Comparison of ENCODE assay signal across 8 cellular contexts in the genomic region with DNA sequence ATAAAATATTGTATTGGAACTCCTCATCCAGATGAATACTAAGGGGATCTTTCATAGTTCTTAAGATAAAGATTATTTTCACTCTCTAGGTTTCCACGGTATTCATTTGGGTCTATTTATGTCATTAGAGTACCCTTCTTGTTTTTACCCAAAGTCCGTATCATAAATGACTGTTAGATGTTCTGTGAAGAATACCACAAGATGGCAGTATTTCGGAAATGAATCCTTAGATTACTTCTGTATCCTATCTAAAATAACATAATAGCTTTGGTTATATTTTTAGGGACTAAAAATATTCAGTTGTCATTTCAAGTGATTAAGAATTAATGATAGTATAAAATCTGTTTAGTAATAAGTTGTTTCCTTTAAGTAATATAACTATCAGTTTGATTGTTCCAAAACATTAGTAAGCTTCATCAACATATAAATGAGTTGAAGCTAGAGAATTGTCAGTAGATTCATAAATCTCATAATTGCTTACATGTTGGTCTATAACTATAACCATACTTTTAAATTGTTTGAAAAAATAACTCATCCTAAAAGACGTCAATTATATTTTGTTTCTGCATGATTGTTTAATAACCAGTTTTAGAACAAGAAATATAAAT.
DNase-seq lines count a peak whose midpoint lies in the region; ATAC-seq, FAIRE-seq and TF ChIP-seq lines count a peak whose summit lies in the region.

No MANE protein-coding gene starts in this region.

- H3K4me3 ChIP-seq in K562 (no peak overlapping the region), lower lobe of right lung (no peak overlapping the region), esophagus squamous epithelium (no peak overlapping the region)

- no peaks in the 10 kb centered on the region for H4K20me1 ChIP-seq in K562 (replicated peaks; ENCODE audit: control insufficient read depth, insufficient read depth, low read length)

- peaks cover 0 to 3% of the 10 kb centered on the region in 2 experiments; a peak in 1 of 5 replicates for H3K4me1 ChIP-seq in K562 (replicated peaks in 1 of 2; ENCODE audit: control insufficient read depth in 2 of 2, insufficient read depth in 2 of 2, low read length in 2 of 2)
- H3K4me1 ChIP-seq in lower lobe of right lung = no peaks in the 10 kb centered on the region
- H3K4me1 ChIP-seq in esophagus squamous epithelium = no peaks in the 10 kb centered on the region

- no peak overlapping the region for H2AFZ ChIP-seq in K562 (ENCODE audit: low read depth, low read length)

- DNase-seq in GM12891 (ENCODE audit: insufficient read length, low spot score) (no peak), NCI-H2171 (lab: John Stamatoyannopoulos, UW) (peak; percentile 16), K562 (ENCODE audit: extremely low read depth in 1 of 4, low spot score in 3 of 4) (peak in 1 of 4 experiments; percentile 64), lower lobe of right lung (no peak), T-helper 1 cell (no peak), esophagus squamous epithelium (lab: John Stamatoyannopoulos, UW) (no peak), Right ventricle myocardium superior (no peak)

- POLR2A ChIA-PET in K562 (lab: Yijun Ruan, JAX) = interaction anchor here (0.8 kb wide), 1 partner anchor 28 kb away, joined by 3 read pairs; no protein-coding TSS in a partner anchor

- TF ChIP-seq EP300 in K562 (IDR thresholded peaks at IDR 0.05; ENCODE audit: low read length) = no peak

- H3K9me3 ChIP-seq in K562 (replicated peaks; ENCODE audit: control insufficient read depth, insufficient read depth, low read depth, low read length) (no peaks in the 10 kb centered on the region), lower lobe of right lung (no peaks in the 10 kb centered on the region), esophagus squamous epithelium (no peaks in the 10 kb centered on the region)

- no peak for TF ChIP-seq POLR2A in GM12891 (IDR thresholded peaks at IDR 0.05; ENCODE audit: low read depth, low read length)
- TF ChIP-seq POLR2A in K562 (conservative IDR thresholded peaks at IDR 0.05) = no peak
- no peak for TF ChIP-seq POLR2A in esophagus squamous epithelium (IDR thresholded peaks at IDR 0.05)

- BruUV-seq in K562 (replicated peaks; lab: Mats Ljungman, UMichigan) = no TSS peak

- ATAC-seq in HG02798 (IDR thresholded peaks at IDR 0.05; ENCODE audit: poor library complexity, unreplicated experiment) (peak; percentile 64), K562 (peak; percentile 76), lower lobe of right lung (no peak), Right ventricle myocardium superior (ENCODE audit: poor library complexity) (no peak)

- H3K36me3 ChIP-seq in K562 (ENCODE audit: control insufficient read depth, insufficient read depth, low read length) (no peaks in the 10 kb centered on the region), lower lobe of right lung (no peaks in the 10 kb centered on the region), esophagus squamous epithelium (no peaks in the 10 kb centered on the region)

- TF ChIP-seq RAD21 in K562 (CRISPR knock-in tag; conservative IDR thresholded peaks at IDR 0.05 in 1 of 2, IDR thresholded peaks at IDR 0.05 in 1 of 2) = peak; percentile 38 to 68

- FAIRE-seq in GM12891 (lab: Jason Lieb, UNC) = peak; percentile 45
- peak; percentile 42 for FAIRE-seq in K562 (lab: Jason Lieb, UNC)

- H3K9me1 ChIP-seq in K562 (ENCODE audit: control insufficient read depth, insufficient read depth, low read length) = no peaks in the 10 kb centered on the region

- peak in 2 of 3 experiments; percentile 35 to 55; a peak in 3 of 6 replicates for TF ChIP-seq CTCF in K562 (IDR thresholded peaks at IDR 0.05 in 2 of 3, conservative IDR thresholded peaks at IDR 0.05 in 1 of 3; ENCODE audit: insufficient read depth in 2 of 3, low read depth in 1 of 3, low read length in 3 of 3)
- TF ChIP-seq CTCF in lower lobe of right lung (IDR thresholded peaks at IDR 0.05) = peak; percentile 42
- peak in 2 of 6 experiments; percentile 32 to 36 for TF ChIP-seq CTCF in esophagus squamous epithelium (IDR thresholded peaks at IDR 0.05)

- H3K9ac ChIP-seq in K562 (ENCODE audit: insufficient read depth in 1 of 2, low read depth in 2 of 2, low read length in 2 of 2) = no peak overlapping the region

- no peak overlapping the region for H3K27ac ChIP-seq in K562 (ENCODE audit: extremely low read depth, low read depth, low read length)
- H3K27ac ChIP-seq in lower lobe of right lung = no peak overlapping the region
- H3K27ac ChIP-seq in esophagus squamous epithelium = no peak overlapping the region

- H3K27me3 ChIP-seq in K562 (ENCODE audit: control insufficient read depth in 2 of 2, insufficient read depth in 2 of 2, low read length in 2 of 2) = no peaks in the 10 kb centered on the region
- H3K27me3 ChIP-seq in lower lobe of right lung (ENCODE audit: low read depth) = no peaks in the 10 kb centered on the region
- no peaks in the 10 kb centered on the region for H3K27me3 ChIP-seq in esophagus squamous epithelium

- intact Hi-C loops in K562 (cut with micrococcal nuclease) (loop anchor here (1.0 to 10.0 kb wide), 3 partner anchors 119 to 339 kb away; partner anchors contain the start of gene KCND2), lower lobe of right lung (cut with DNase I) (no loop called here), esophagus squamous epithelium (cut with DNase I) (no loop called here), Right ventricle myocardium superior (cut with DNase I) (loop anchor here (5.0 kb wide), 1 partner anchor 337 kb away; the partner anchor contains the start of gene KCND2)

- H3K79me2 ChIP-seq in K562 (ENCODE audit: control insufficient read depth, insufficient read depth, low read length) = no peaks in the 10 kb centered on the region

- 7% methylated on average over 4 of the region's 4 CpGs for WGBS in K562 (ENCODE audit: insufficient coverage, low coverage, missing lambda C conversion rate)
- 21% methylated on average over 4 of the region's 4 CpGs for WGBS in esophagus squamous epithelium, 2 donors

- H3K4me2 ChIP-seq in K562 (ENCODE audit: insufficient read depth, low read length) = no peak overlapping the region

- CTCF ChIA-PET in K562 (lab: Yijun Ruan, JAX; ENCODE audit: low intra/inter-chr PET ratio) = no interaction called here

- in situ Hi-C loops in K562 (cut with MboI) = no loop called here

TF ChIP-seq in GM12891, 5 proteins besides CTCF, POLR2A, EP300 and RAD21:
- TF ChIP-seq SPI1 (IDR thresholded peaks at IDR 0.05; ENCODE audit: low read depth, low read length) (no peak), POLR2AphosphoS5 (IDR thresholded peaks at IDR 0.05; ENCODE audit: low read depth, low read length) (no peak), PAX5 (IDR thresholded peaks at IDR 0.05; ENCODE audit: insufficient read depth, low read length, severe bottlenecking) (no peak), TAF1 (IDR thresholded peaks at IDR 0.05; ENCODE audit: low read depth, low read length) (no peak), POU2F2 (IDR thresholded peaks at IDR 0.05; ENCODE audit: low read depth, low read length) (no peak)
TF ChIP-seq in GM12891: peak in this region for 0.

TF ChIP-seq in K562, 482 proteins besides CTCF, POLR2A, EP300 and RAD21 (continues in another document):
- TF ChIP-seq ZNF41 (CRISPR knock-in tag; conservative IDR thresholded peaks at IDR 0.05) (no peak), ZNF717 (CRISPR knock-in tag; IDR thresholded peaks at IDR 0.05) (no peak), EP400 (IDR thresholded peaks at IDR 0.05) (no peak), CBX8 (IDR thresholded peaks at IDR 0.05; ENCODE audit: borderline replicate concordance, extremely low read depth, low read depth, low read length, poor library complexity, severe bottlenecking) (no peak)
- TF ChIP-seq, protein P1, sequence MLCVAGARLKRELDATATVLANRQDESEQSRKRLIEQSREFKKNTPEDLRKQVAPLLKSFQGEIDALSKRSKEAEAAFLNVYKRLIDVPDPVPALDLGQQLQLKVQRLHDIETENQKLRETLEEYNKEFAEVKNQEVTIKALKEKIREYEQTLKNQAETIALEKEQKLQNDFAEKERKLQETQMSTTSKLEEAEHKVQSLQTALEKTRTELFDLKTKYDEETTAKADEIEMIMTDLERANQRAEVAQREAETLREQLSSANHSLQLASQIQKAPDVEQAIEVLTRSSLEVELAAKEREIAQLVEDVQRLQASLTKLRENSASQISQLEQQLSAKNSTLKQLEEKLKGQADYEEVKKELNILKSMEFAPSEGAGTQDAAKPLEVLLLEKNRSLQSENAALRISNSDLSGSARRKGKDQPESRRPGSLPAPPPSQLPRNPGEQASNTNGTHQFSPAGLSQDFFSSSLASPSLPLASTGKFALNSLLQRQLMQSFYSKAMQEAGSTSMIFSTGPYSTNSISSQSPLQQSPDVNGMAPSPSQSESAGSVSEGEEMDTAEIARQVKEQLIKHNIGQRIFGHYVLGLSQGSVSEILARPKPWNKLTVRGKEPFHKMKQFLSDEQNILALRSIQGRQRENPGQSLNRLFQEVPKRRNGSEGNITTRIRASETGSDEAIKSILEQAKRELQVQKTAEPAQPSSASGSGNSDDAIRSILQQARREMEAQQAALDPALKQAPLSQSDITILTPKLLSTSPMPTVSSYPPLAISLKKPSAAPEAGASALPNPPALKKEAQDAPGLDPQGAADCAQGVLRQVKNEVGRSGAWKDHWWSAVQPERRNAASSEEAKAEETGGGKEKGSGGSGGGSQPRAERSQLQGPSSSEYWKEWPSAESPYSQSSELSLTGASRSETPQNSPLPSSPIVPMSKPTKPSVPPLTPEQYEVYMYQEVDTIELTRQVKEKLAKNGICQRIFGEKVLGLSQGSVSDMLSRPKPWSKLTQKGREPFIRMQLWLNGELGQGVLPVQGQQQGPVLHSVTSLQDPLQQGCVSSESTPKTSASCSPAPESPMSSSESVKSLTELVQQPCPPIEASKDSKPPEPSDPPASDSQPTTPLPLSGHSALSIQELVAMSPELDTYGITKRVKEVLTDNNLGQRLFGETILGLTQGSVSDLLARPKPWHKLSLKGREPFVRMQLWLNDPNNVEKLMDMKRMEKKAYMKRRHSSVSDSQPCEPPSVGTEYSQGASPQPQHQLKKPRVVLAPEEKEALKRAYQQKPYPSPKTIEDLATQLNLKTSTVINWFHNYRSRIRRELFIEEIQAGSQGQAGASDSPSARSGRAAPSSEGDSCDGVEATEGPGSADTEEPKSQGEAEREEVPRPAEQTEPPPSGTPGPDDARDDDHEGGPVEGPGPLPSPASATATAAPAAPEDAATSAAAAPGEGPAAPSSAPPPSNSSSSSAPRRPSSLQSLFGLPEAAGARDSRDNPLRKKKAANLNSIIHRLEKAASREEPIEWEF (CRISPR knock-in tag; IDR thresholded peaks at IDR 0.05) = 0 out of 2 replicates have a peak, but pooled peaks have one; percentile 24

Comparison
In these comparisons a context has a peak if more than half of its experiments do, and no peak if none do; other contexts are left out.
1. ATAC-seq: peak in HG02798 (single experiment) and K562 (single experiment); none in lower lobe of right lung (0 of 2) and Right ventricle myocardium superior (single experiment).
2. intact Hi-C loops: an anchor here in K562 (1.0 to 10.0 kb wide) and Right ventricle myocardium superior (5.0 kb wide); none called in lower lobe of right lung and esophagus squamous epithelium.